ENCODE assay signal across 10 cellular contexts in genomic region chr7:17274551-17275245, GRCh38. TPM values are rescaled to one million over a fixed set of nuclear protein-coding genes. Genes with fewer than 3 reads are reported as not detected.
DNase-seq lines count a peak whose midpoint lies in the region; ATAC-seq and TF ChIP-seq lines count a peak whose summit lies in the region.
"Had no signal": no experiment of that assay in that cellular context is flagged by ENCODE, and none has a peak within 500 bp of the region (broad histone marks: within the 10 kb centered on the region; RNA-seq: fewer than 3 reads in every experiment).

No MANE protein-coding gene starts in this region.

- ATAC-seq in IMR-90 (ENCODE audit: low read depth) (no peak), left lung (peak; percentile 36), HG03139 (IDR thresholded peaks at IDR 0.05; ENCODE audit: unreplicated experiment) (no peak)

- H2BK20ac ChIP-seq in IMR-90 (ENCODE audit: low read depth, low read length): peak overlapping the region; percentile 85

- H4K20me1 ChIP-seq in IMR-90 (ENCODE audit: insufficient read depth, low read length): no peaks in the 10 kb centered on the region

- peak overlapping the region; percentile 83 for H2BK120ac ChIP-seq in IMR-90 (ENCODE audit: low read depth, low read length)

- 0 out of 2 replicates have a peak, but pooled peaks cover 4% of the 10 kb centered on the region for H3K9me1 ChIP-seq in IMR-90 (ENCODE audit: insufficient read depth, low read length)

- H3K4me3 ChIP-seq in IMR-90 (ENCODE audit: insufficient read depth, low read depth, low read length) (no peak overlapping the region), left lung (no peak overlapping the region)

- H3K4me3 Mint-ChIP-seq in activated CD4-positive, alpha-beta memory T cell treated with anti-CD3 and anti-CD28 coated beads for 36 hours: no peak overlapping the region
- H3K4me3 Mint-ChIP-seq: brain had no signal

- no peak overlapping the region for H3K9ac ChIP-seq in IMR-90 (ENCODE audit: low read depth, low read length)

- peak overlapping the region in 1 of 2 experiments; percentile 71; a peak in 1 of 4 replicates for H4K8ac ChIP-seq in IMR-90 (ENCODE audit: low read depth in 2 of 2, low read length in 2 of 2)

- H3K4ac ChIP-seq in IMR-90 (ENCODE audit: low read depth, low read length): peak overlapping the region; percentile 68; the same call in 1 of the 2 replicates

- H4K5ac ChIP-seq in IMR-90 (ENCODE audit: low read depth, low read length): no peak overlapping the region; the same call in 1 of the 2 replicates

- H2BK5ac ChIP-seq in IMR-90 (ENCODE audit: low read depth, low read length, poor library complexity, severe bottlenecking): peak overlapping the region; percentile 100

- H3K4me1 ChIP-seq in IMR-90 (ENCODE audit: control insufficient read depth, insufficient read depth, low read length) (peaks cover 3% of the 10 kb centered on the region; the same call in 1 of the 2 replicates), left lung (peaks cover 0 to 18% of the 10 kb centered on the region in 2 donors)

- 67% methylated on average over 3 of the region's 5 CpGs; no CpG with 5 or more reads in 1 of the 2 experiments for WGBS in IMR-90 (ENCODE audit: extremely low coverage in 2 of 2, insufficient read length in 1 of 2), 2 experiments

- POLR2A ChIA-PET in IMR-90 (lab: Charles Lee; ENCODE audit: unreplicated experiment): no interaction called here
- POLR2A ChIA-PET in activated CD4-positive, alpha-beta memory T cell treated with anti-CD3 and anti-CD28 coated beads for 36 hours (lab: Charles Lee): interaction anchor here (1.1 kb wide), 1 partner anchor 13 kb away, joined by 4 read pairs; no protein-coding TSS in a partner anchor

- H3K56ac ChIP-seq in IMR-90 (ENCODE audit: extremely low read depth, insufficient read depth, low read length): no peak overlapping the region

- peak overlapping the region; percentile 62 for H3K14ac ChIP-seq in IMR-90 (replicated peaks; ENCODE audit: low read depth, low read length)

- peaks cover 19% of the 10 kb centered on the region for H3K4me1 Mint-ChIP-seq in activated CD4-positive, alpha-beta memory T cell treated with anti-CD3 and anti-CD28 coated beads for 36 hours (ENCODE audit: low read depth)

- H4K91ac ChIP-seq in IMR-90 (ENCODE audit: insufficient read depth, low read depth, low read length): peak overlapping the region; percentile 62; the same call in 1 of the 2 replicates

- H3K27ac ChIP-seq in IMR-90 (ENCODE audit: insufficient read depth, low read length): no peak overlapping the region
- peak overlapping the region; percentile 62 to 76 for H3K27ac ChIP-seq in left lung

- peaks cover 21% of the 10 kb centered on the region for H3K36me3 Mint-ChIP-seq in activated CD4-positive, alpha-beta memory T cell treated with anti-CD3 and anti-CD28 coated beads for 36 hours
- H3K36me3 Mint-ChIP-seq: brain had no signal

- no peak for TF ChIP-seq POLR2A in IMR-90 (IDR thresholded peaks at IDR 0.05; ENCODE audit: low read depth, low read length)

- no peaks in the 10 kb centered on the region for H3K36me3 ChIP-seq in IMR-90 (ENCODE audit: control insufficient read depth, insufficient read depth, low read length)
- no peaks in the 10 kb centered on the region for H3K36me3 ChIP-seq in left lung

- 0 out of 2 replicates have a peak overlapping the region, but pooled peaks have one; percentile 8 for H3K23ac ChIP-seq in IMR-90 (ENCODE audit: low read depth, low read length)

- intact Hi-C loops in IMR-90 (cut with micrococcal nuclease): no loop called here
- intact Hi-C loops in activated CD4-positive, alpha-beta memory T cell treated with anti-CD3 and anti-CD28 coated beads for 36 hours (cut with micrococcal nuclease): loop anchor here (1.0 kb wide), 2 partner anchors 13 to 24 kb away; partner anchors contain the start of gene AHR
- intact Hi-C loops in left lung (cut with DNase I): no loop called here

- TF ChIP-seq CTCF in IMR-90 (conservative IDR thresholded peaks at IDR 0.05; ENCODE audit: low read depth, low read length): no peak
- no peak for TF ChIP-seq CTCF in left lung (IDR thresholded peaks at IDR 0.05)

- no peak for TF ChIP-seq RAD21 in IMR-90 (IDR thresholded peaks at IDR 0.05; ENCODE audit: low read length)

- CTCF ChIA-PET in IMR-90 (lab: Yijun Ruan, JAX): no interaction called here
- CTCF ChIA-PET in activated CD4-positive, alpha-beta memory T cell treated with anti-CD3 and anti-CD28 coated beads for 36 hours (lab: Charles Lee): no interaction called here

- H2AFZ ChIP-seq in IMR-90 (replicated peaks; ENCODE audit: low read length, poor library complexity): no peak overlapping the region

- H2BK15ac ChIP-seq in IMR-90 (ENCODE audit: low read depth, low read length): peak overlapping the region; percentile 90

- peak overlapping the region; percentile 17; the same call in 1 of the 2 replicates for H2AK5ac ChIP-seq in IMR-90 (ENCODE audit: low read depth, low read length)

- no peaks in the 10 kb centered on the region for H3K27me3 Mint-ChIP-seq in activated CD4-positive, alpha-beta memory T cell treated with anti-CD3 and anti-CD28 coated beads for 36 hours

- no peak overlapping the region for H3K4me2 ChIP-seq in IMR-90 (ENCODE audit: low read depth, low read length)

- DNase-seq in COLO829 (ENCODE audit: low spot score) (peak; percentile 97), IMR-90 (peak; percentile 48), left lung (no peak), SKM-1 (lab: John Stamatoyannopoulos, UW; ENCODE audit: unreplicated experiment) (no peak), NCI-H1105 treated with DMSO at 0.1 percent for 48 hours (lab: John Stamatoyannopoulos, UW) (no peak), ureter (ENCODE audit: low spot score) (no peak)
- peak; percentile 42 for DNase-seq in activated CD4-positive, alpha-beta memory T cell treated with anti-CD3 and anti-CD28 coated beads for 36 hours
- DNase-seq: midbrain had no signal

- H3K18ac ChIP-seq in IMR-90 (ENCODE audit: low read depth, low read length): peak overlapping the region; percentile 60; the same call in 1 of the 2 replicates

- no peaks in the 10 kb centered on the region for H3K79me1 ChIP-seq in IMR-90 (ENCODE audit: low read depth in 1 of 2, low read length in 2 of 2)

- dilution Hi-C loops in IMR-90 (cut with HindIII; ENCODE audit: low sequenced_read_pairs, unreplicated experiment): no loop called here

- H3K27me3 ChIP-seq in IMR-90 (ENCODE audit: control insufficient read depth, insufficient read depth, low read length): no peaks in the 10 kb centered on the region
- no peaks in the 10 kb centered on the region for H3K27me3 ChIP-seq in left lung

- peaks cover 14% of the 10 kb centered on the region for H3K9me3 ChIP-seq in IMR-90 (ENCODE audit: control insufficient read depth, insufficient read depth, low read length)
- peaks cover 0 to 16% of the 10 kb centered on the region in 2 donors for H3K9me3 ChIP-seq in left lung

- peaks cover 25% of the 10 kb centered on the region for H3K9me3 Mint-ChIP-seq in activated CD4-positive, alpha-beta memory T cell treated with anti-CD3 and anti-CD28 coated beads for 36 hours

- BruUV-seq in IMR-90 (replicated peaks; lab: Mats Ljungman, UMichigan): no TSS peak

- no peak overlapping the region for H2AK9ac ChIP-seq in IMR-90 (replicated peaks; ENCODE audit: low read depth, low read length, poor library complexity)

- in situ Hi-C loops in IMR-90 (cut with MboI; ENCODE audit: low sequenced_read_pairs): no loop called here

- no peak overlapping the region for H3K27ac Mint-ChIP-seq in activated CD4-positive, alpha-beta memory T cell treated with anti-CD3 and anti-CD28 coated beads for 36 hours

TF ChIP-seq in IMR-90, 13 proteins besides CTCF, POLR2A, EP300 and RAD21:
- TF ChIP-seq BHLHE40 (IDR thresholded peaks at IDR 0.05; ENCODE audit: low read depth, low read length) (no peak), USF2 (IDR thresholded peaks at IDR 0.05; ENCODE audit: low read depth, low read length) (no peak)

RNA-seq across cellular contexts. Expression of gene AHR, which starts 23.8 kb away (rescaled TPM):
- total RNA-seq in IMR-90 (2012; rRNA removed) (55.2 and 67.2 TPM in 2 replicates), left lung (100 to 1,000 TPM; 163 to 200 TPM), ureter (368 TPM)
- 6.5 and 6.9 TPM in 2 replicates for polyA plus RNA-seq in IMR-90 (2012; rRNA removed)
- polyA plus RNA-seq in IMR-90 (2012; cell fraction: cytosol; rRNA removed): 1.9 TPM in 2 replicates
- polyA plus RNA-seq in IMR-90 (2012; cell fraction: nucleus; rRNA removed; ENCODE audit: low replicate concordance): 2.3 and 12.8 TPM in 2 replicates
- 10 to 100 TPM; 40.9 to 43.3 TPM for total RNA-seq in activated CD4-positive, alpha-beta memory T cell treated with anti-CD3 and anti-CD28 coated beads for 36 hours

Comparison
In these comparisons a context has a peak if more than half of its experiments do, and no peak if none do; other contexts are left out.
1. DNase-seq: peak in COLO829 (single experiment), IMR-90 (single experiment) and activated CD4-positive, alpha-beta memory T cell treated with anti-CD3 and anti-CD28 coated beads for 36 hours (single experiment); none in left lung (0 of 2), SKM-1 (single experiment), NCI-H1105 treated with DMSO at 0.1 percent for 48 hours (single experiment) and ureter (single experiment).